1 cellular context compared by ENCODE assay signal in the genomic region with DNA sequence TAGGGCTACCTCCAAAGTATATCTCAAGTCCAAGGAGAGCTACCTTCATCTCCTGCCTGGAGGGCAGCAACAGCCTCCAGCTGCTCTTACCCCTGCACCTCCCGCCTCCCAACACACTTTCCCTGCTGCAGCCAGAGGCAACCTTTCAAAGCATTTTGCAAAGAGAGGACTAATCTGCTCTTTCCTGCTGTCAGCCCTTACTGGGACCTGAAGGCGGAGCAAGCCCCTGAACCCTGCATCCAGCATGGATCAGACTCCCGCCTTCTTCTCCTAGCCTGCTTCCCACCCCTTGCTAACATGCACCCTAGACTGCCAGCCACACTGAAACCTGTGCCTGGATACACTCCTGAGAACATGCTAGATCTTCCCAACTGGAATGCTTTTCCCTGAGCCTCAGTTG.
TF ChIP-seq lines count a peak whose summit lies in the region.

No MANE protein-coding gene starts in this region.

TF ChIP-seq in GM23338, 12 proteins besides CTCF, POLR2A, EP300 and RAD21 (continued from another document):
- TF ChIP-seq, protein P1, sequence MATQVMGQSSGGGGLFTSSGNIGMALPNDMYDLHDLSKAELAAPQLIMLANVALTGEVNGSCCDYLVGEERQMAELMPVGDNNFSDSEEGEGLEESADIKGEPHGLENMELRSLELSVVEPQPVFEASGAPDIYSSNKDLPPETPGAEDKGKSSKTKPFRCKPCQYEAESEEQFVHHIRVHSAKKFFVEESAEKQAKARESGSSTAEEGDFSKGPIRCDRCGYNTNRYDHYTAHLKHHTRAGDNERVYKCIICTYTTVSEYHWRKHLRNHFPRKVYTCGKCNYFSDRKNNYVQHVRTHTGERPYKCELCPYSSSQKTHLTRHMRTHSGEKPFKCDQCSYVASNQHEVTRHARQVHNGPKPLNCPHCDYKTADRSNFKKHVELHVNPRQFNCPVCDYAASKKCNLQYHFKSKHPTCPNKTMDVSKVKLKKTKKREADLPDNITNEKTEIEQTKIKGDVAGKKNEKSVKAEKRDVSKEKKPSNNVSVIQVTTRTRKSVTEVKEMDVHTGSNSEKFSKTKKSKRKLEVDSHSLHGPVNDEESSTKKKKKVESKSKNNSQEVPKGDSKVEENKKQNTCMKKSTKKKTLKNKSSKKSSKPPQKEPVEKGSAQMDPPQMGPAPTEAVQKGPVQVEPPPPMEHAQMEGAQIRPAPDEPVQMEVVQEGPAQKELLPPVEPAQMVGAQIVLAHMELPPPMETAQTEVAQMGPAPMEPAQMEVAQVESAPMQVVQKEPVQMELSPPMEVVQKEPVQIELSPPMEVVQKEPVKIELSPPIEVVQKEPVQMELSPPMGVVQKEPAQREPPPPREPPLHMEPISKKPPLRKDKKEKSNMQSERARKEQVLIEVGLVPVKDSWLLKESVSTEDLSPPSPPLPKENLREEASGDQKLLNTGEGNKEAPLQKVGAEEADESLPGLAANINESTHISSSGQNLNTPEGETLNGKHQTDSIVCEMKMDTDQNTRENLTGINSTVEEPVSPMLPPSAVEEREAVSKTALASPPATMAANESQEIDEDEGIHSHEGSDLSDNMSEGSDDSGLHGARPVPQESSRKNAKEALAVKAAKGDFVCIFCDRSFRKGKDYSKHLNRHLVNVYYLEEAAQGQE (IDR thresholded peaks at IDR 0.05; ENCODE audit: unreplicated experiment), result no peak
- TF ChIP-seq EZH2phosphoT487 (IDR thresholded peaks at IDR 0.05; ENCODE audit: unreplicated experiment) (no peak), EZH2 (IDR thresholded peaks at IDR 0.05; ENCODE audit: low read depth, unreplicated experiment) (no peak)
